8 cellular contexts compared by ENCODE assay signal in the genomic region with DNA sequence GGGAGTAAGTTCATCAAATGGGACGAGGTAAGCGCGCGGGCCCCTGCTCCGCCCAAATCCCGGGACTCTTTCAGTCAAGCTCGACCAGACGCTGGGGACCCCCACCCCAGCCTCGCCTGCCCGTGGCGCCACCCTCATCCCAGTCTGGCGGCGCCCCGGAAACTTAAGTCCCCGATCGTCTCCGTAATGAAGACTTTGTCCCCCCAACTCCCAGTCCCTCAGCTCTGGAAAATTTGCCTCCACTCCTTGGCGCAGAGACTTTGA. TPM values are rescaled to one million over a fixed set of nuclear protein-coding genes. Genes with fewer than 3 reads are reported as not detected.
DNase-seq lines count a peak whose midpoint lies in the region; ATAC-seq and TF ChIP-seq lines count a peak whose summit lies in the region.

No MANE protein-coding gene starts in this region.

- H3K4me3 ChIP-seq in BLaER1 treated with 17β-estradiol and CSF1 and Interleukin-3, amounts not matched to agents 10 nM and 100 nM = peak overlapping the region; percentile 71 to 96 (median 90)
- H3K4me3 ChIP-seq in Jurkat, Clone E6-1 (ENCODE audit: low read length) = peak overlapping the region; percentile 59
- H3K4me3 ChIP-seq in duodenal mucosa (ENCODE audit: low read depth in 1 of 2, low read length in 2 of 2) = peak overlapping the region; percentile 66 to 90
- H3K4me3 ChIP-seq in neural cell (ENCODE audit: low read length) = peak overlapping the region; percentile 44

- ATAC-seq in GM21367 (IDR thresholded peaks at IDR 0.05; ENCODE audit: unreplicated experiment) = no peak

- no peak overlapping the region for H2AFZ ChIP-seq in neural cell (ENCODE audit: low read depth, low read length)

- peaks cover 24 to 32% (median 26%) of the 10 kb centered on the region in 11 experiments for H3K36me3 ChIP-seq in BLaER1 treated with 17β-estradiol and CSF1 and Interleukin-3, amounts not matched to agents 10 nM and 100 nM
- H3K36me3 ChIP-seq in duodenal mucosa (ENCODE audit: control insufficient read depth in 1 of 2, insufficient read depth in 2 of 2, low read length in 2 of 2) (peaks cover 16 to 28% of the 10 kb centered on the region in 2 donors), neural cell (ENCODE audit: insufficient read depth, low read length) (no peaks in the 10 kb centered on the region)

- no peak for DNase-seq in Jurkat, Clone E6-1 (ENCODE audit: low read depth, low spot score)
- no peak for DNase-seq in NCI-H187 treated with DMSO at 0.1 percent for 48 hours (lab: John Stamatoyannopoulos, UW)
- DNase-seq in NOMO-1 treated with dmso at 0.1 percent for 144 hours (lab: John Stamatoyannopoulos, UW; ENCODE audit: unreplicated experiment) = no peak
- no peak for DNase-seq in HuH-7 (ENCODE audit: low spot score)

- no peaks in the 10 kb centered on the region for H3K79me2 ChIP-seq in neural cell (replicated peaks; ENCODE audit: insufficient read depth, low read length)

- H3F3A ChIP-seq in neural cell (ENCODE audit: insufficient read depth, low read length, poor library complexity, severe bottlenecking) = no peaks in the 10 kb centered on the region

- H3K4me1 ChIP-seq in BLaER1 treated with 17β-estradiol and CSF1 and Interleukin-3, amounts not matched to agents 10 nM and 100 nM = peaks cover 46 to 72% (median 68%) of the 10 kb centered on the region in 10 experiments
- peaks cover 59 to 71% of the 10 kb centered on the region in 2 donors for H3K4me1 ChIP-seq in duodenal mucosa (ENCODE audit: control insufficient read depth in 1 of 2, insufficient read depth in 2 of 2, low read length in 2 of 2)

- TF ChIP-seq RAD21 in neural cell (conservative IDR thresholded peaks at IDR 0.05) = no peak

- no peaks in the 10 kb centered on the region for H3K9me3 ChIP-seq in BLaER1 treated with 17β-estradiol and CSF1 and Interleukin-3, amounts not matched to agents 10 nM and 100 nM (replicated peaks in 1 of 11)
- H3K9me3 ChIP-seq in duodenal mucosa (ENCODE audit: control insufficient read depth in 1 of 2, low read length in 2 of 2) (no peaks in the 10 kb centered on the region), neural cell (ENCODE audit: low read length) (no peaks in the 10 kb centered on the region)

- no peaks in the 10 kb centered on the region for H3K9me2 ChIP-seq in neural cell (ENCODE audit: insufficient read depth, low read length)

- peaks cover 17 to 42% (median 28%) of the 10 kb centered on the region in 11 experiments; a peak in 19 of 22 replicates for H4K20me1 ChIP-seq in BLaER1 treated with 17β-estradiol and CSF1 and Interleukin-3, amounts not matched to agents 10 nM and 100 nM
- H4K20me1 ChIP-seq in neural cell (ENCODE audit: insufficient read depth) = no peaks in the 10 kb centered on the region

- peak overlapping the region; percentile 75 to 95 (median 85) for H3K9ac ChIP-seq in BLaER1 treated with 17β-estradiol and CSF1 and Interleukin-3, amounts not matched to agents 10 nM and 100 nM
- H3K9ac ChIP-seq in duodenal mucosa (ENCODE audit: low read depth in 1 of 2, low read length in 2 of 2) = peak overlapping the region; percentile 84 to 89
- no peak overlapping the region for H3K9ac ChIP-seq in neural cell (ENCODE audit: low read length)

- no peak for TF ChIP-seq CTCF in neural cell (IDR thresholded peaks at IDR 0.05; ENCODE audit: poor library complexity, severe bottlenecking)

- peak overlapping the region; percentile 23 to 95 (median 71); a peak in 21 of 22 replicates for H3K27ac ChIP-seq in BLaER1 treated with 17β-estradiol and CSF1 and Interleukin-3, amounts not matched to agents 10 nM and 100 nM
- H3K27ac ChIP-seq in duodenal mucosa (ENCODE audit: low read depth, low read length) (peak overlapping the region; percentile 94), neural cell (ENCODE audit: low read length) (no peak overlapping the region)

- no peaks in the 10 kb centered on the region for H3K27me3 ChIP-seq in BLaER1 treated with 17β-estradiol and CSF1 and Interleukin-3, amounts not matched to agents 10 nM and 100 nM
- no peaks in the 10 kb centered on the region for H3K27me3 ChIP-seq in duodenal mucosa (ENCODE audit: control insufficient read depth in 1 of 2, insufficient read depth in 2 of 2, low read length in 2 of 2)
- peaks cover 8% of the 10 kb centered on the region for H3K27me3 ChIP-seq in neural cell (ENCODE audit: insufficient read depth, low read depth, low read length)

- TF ChIP-seq EP300 in neural cell (conservative IDR thresholded peaks at IDR 0.05; ENCODE audit: poor library complexity, severe bottlenecking) = no peak

- H3K4me2 ChIP-seq in BLaER1 treated with 17β-estradiol and CSF1 and Interleukin-3, amounts not matched to agents 10 nM and 100 nM = peak overlapping the region; percentile 92 to 100 (median 99)
- H3K4me2 ChIP-seq in neural cell (ENCODE audit: low read length) = no peak overlapping the region

TF ChIP-seq in neural cell, 6 proteins besides CTCF, POLR2A, EP300 and RAD21:
- TF ChIP-seq MXI1 (conservative IDR thresholded peaks at IDR 0.05; ENCODE audit: poor library complexity, severe bottlenecking) = no peak
- no peak for TF ChIP-seq EZH2 (IDR thresholded peaks at IDR 0.05; ENCODE audit: borderline replicate concordance, insufficient read depth, low read length, poor library complexity, severe bottlenecking)

RNA-seq across cellular contexts. Expression of gene PLCB3, which starts 0.3 kb away (rescaled TPM):
- 13.5 TPM for polyA plus RNA-seq in Jurkat, Clone E6-1 (2012; ENCODE audit: insufficient read depth, insufficient read length)
- polyA plus RNA-seq in neural cell = 2.1 and 3.4 TPM in 2 replicates
- 1.9 and 3.4 TPM in 2 replicates for polyA minus RNA-seq in neural cell

RNA-seq across cellular contexts. Expression of gene PPP1R14B, which starts 4.9 kb away (rescaled TPM):
- polyA plus RNA-seq in Jurkat, Clone E6-1 (2012; ENCODE audit: insufficient read depth, insufficient read length) = 339 TPM
- 400 and 475 TPM in 2 replicates for polyA plus RNA-seq in neural cell
- polyA minus RNA-seq in neural cell = 138 and 181 TPM in 2 replicates

RNA-seq across cellular contexts. Expression of gene FKBP2, which starts 10.8 kb away (rescaled TPM):
- 113 TPM for polyA plus RNA-seq in Jurkat, Clone E6-1 (2012; ENCODE audit: insufficient read depth, insufficient read length)
- polyA plus RNA-seq in neural cell = 36.9 and 47.4 TPM in 2 replicates
- 13.1 and 17.8 TPM in 2 replicates for polyA minus RNA-seq in neural cell

RNA-seq across cellular contexts. Expression of gene VEGFB, which starts 17.3 kb away (rescaled TPM):
- polyA plus RNA-seq in Jurkat, Clone E6-1 (2012; ENCODE audit: insufficient read depth, insufficient read length) = 119 TPM
- polyA plus RNA-seq in neural cell = 4.8 and 6.1 TPM in 2 replicates
- polyA minus RNA-seq in neural cell = 2.8 and 2.9 TPM in 2 replicates

RNA-seq across cellular contexts. Expression of gene DNAJC4, which starts 21.3 kb away (rescaled TPM):
- 45.4 TPM for polyA plus RNA-seq in Jurkat, Clone E6-1 (2012; ENCODE audit: insufficient read depth, insufficient read length)
- polyA plus RNA-seq in neural cell = 20.3 and 23.9 TPM in 2 replicates
- polyA minus RNA-seq in neural cell = 11.4 and 16.1 TPM in 2 replicates
